ENCODE assay signal across 8 cellular contexts in genomic region chr11:827861-828167, GRCh38. TPM values are rescaled to one million over a fixed set of nuclear protein-coding genes. Genes with fewer than 3 reads are reported as not detected.
DNase-seq lines count a peak whose midpoint lies in the region; ATAC-seq and TF ChIP-seq lines count a peak whose summit lies in the region.

Gene CRACR2B, plus strand, starts transcription at chr11:827919. Its CDS starts 689 bp downstream, at chr11:828608.

- H3K36me3 Mint-ChIP-seq in activated CD8-positive, alpha-beta memory T cell treated with anti-CD3 and anti-CD28 coated beads, Interleukin-2, amount 10 ng/mL, durations not matched to agents 7 days and 5 days = no peaks in the 10 kb centered on the region

- no peaks in the 10 kb centered on the region for H3K9me3 ChIP-seq in upper lobe of left lung

- in situ Hi-C loops in astrocyte of the spinal cord (cut with HindIII; ENCODE audit: low sequenced_read_pairs) = no loop called here

- peaks cover 31% of the 10 kb centered on the region for H3K4me1 Mint-ChIP-seq in activated CD8-positive, alpha-beta memory T cell treated with anti-CD3 and anti-CD28 coated beads, Interleukin-2, amount 10 ng/mL, durations not matched to agents 7 days and 5 days

- CTCF ChIA-PET in activated CD8-positive, alpha-beta memory T cell treated with anti-CD3 and anti-CD28 coated beads, Interleukin-2, amount 10 ng/mL, durations not matched to agents 7 days and 5 days (lab: Charles Lee) = interaction anchor here (1.1 to 1.9 kb wide), 3 partner anchors 9 to 18 kb away, joined by 3 to 5 read pairs (median 3); partner anchors contain the start of genes PNPLA2 and RPLP2

- no peak for ATAC-seq in activated CD8-positive, alpha-beta memory T cell treated with anti-CD3 and anti-CD28 coated beads, Interleukin-2, amount 10 ng/mL, durations not matched to agents 7 days and 5 days
- ATAC-seq in upper lobe of left lung (ENCODE audit: low FRiP score in 2 of 2) (peak in 1 of 2 donors; percentile 0), GM19467 (IDR thresholded peaks at IDR 0.05; ENCODE audit: unreplicated experiment) (no peak), HG02840 (IDR thresholded peaks at IDR 0.05; ENCODE audit: low FRiP score, unreplicated experiment) (no peak)

- H3K36me3 ChIP-seq in upper lobe of left lung = peaks cover 19 to 28% (median 25%) of the 10 kb centered on the region in 4 donors

- no peak for TF ChIP-seq EP300 in upper lobe of left lung (IDR thresholded peaks at IDR 0.05)

- H3K27ac Mint-ChIP-seq in activated CD8-positive, alpha-beta memory T cell treated with anti-CD3 and anti-CD28 coated beads, Interleukin-2, amount 10 ng/mL, durations not matched to agents 7 days and 5 days = peak within 1 kb of the TSS; percentile 71

- H3K9me3 Mint-ChIP-seq in activated CD8-positive, alpha-beta memory T cell treated with anti-CD3 and anti-CD28 coated beads, Interleukin-2, amount 10 ng/mL, durations not matched to agents 7 days and 5 days (ENCODE audit: low read depth) = no peaks in the 10 kb centered on the region

- H3K4me3 ChIP-seq in astrocyte of the spinal cord (ENCODE audit: low read depth, low read length) = peak within 1 kb of the TSS; percentile 15
- H3K4me3 ChIP-seq in lower leg skin (ENCODE audit: low read depth, poor library complexity, severe bottlenecking) = no peak within 1 kb of the TSS
- H3K4me3 ChIP-seq in upper lobe of left lung = peak within 1 kb of the TSS; percentile 22 to 61 (median 57)

- TF ChIP-seq POLR2A in lower leg skin (IDR thresholded peaks at IDR 0.05) (no peak), upper lobe of left lung (IDR thresholded peaks at IDR 0.05) (no peak)

- TF ChIP-seq CTCF in astrocyte of the spinal cord (IDR thresholded peaks at IDR 0.05; ENCODE audit: low read depth, low read length) = no peak
- TF ChIP-seq CTCF in lower leg skin (IDR thresholded peaks at IDR 0.05) = no peak
- TF ChIP-seq CTCF in upper lobe of left lung (IDR thresholded peaks at IDR 0.05) = no peak

- WGBS in lower leg skin, 2 donors = 50 to 60% methylated on average over 5 of the region's 5 CpGs
- WGBS in upper lobe of left lung, 2 donors = 33 to 50% methylated on average over 5 of the region's 5 CpGs

- intact Hi-C loops in lower leg skin (cut with DNase I; ENCODE audit: low total_unique reads) = no loop called here

- peak within 1 kb of the TSS; percentile 77 to 92 (median 84) for H3K27ac ChIP-seq in upper lobe of left lung

- no peak for DNase-seq in activated CD8-positive, alpha-beta memory T cell treated with anti-CD3 and anti-CD28 coated beads, Interleukin-2, amount 10 ng/mL, durations not matched to agents 7 days and 5 days
- no peak for DNase-seq in activated CD8-positive, alpha-beta memory T cell treated with anti-CD3 and anti-CD28 coated beads for 24 hours
- DNase-seq in astrocyte of the spinal cord (ENCODE audit: low read depth, low spot score) = no peak
- no peak for DNase-seq in lower leg skin (ENCODE audit: low spot score in 2 of 2)
- peak in 1 of 2 donors; percentile 82 for DNase-seq in upper lobe of left lung
- DNase-seq in stimulated activated naive CD4-positive, alpha-beta T cell treated with Interleukin-2 at 50 U/mL for 16 hours (lab: John Stamatoyannopoulos, UW) = no peak

- H3K27me3 Mint-ChIP-seq in activated CD8-positive, alpha-beta memory T cell treated with anti-CD3 and anti-CD28 coated beads, Interleukin-2, amount 10 ng/mL, durations not matched to agents 7 days and 5 days = peaks cover 42% of the 10 kb centered on the region

- H3K27me3 ChIP-seq in upper lobe of left lung = peaks cover 0 to 4% (median 0%) of the 10 kb centered on the region in 4 donors

- H3K4me3 Mint-ChIP-seq in activated CD8-positive, alpha-beta memory T cell treated with anti-CD3 and anti-CD28 coated beads, Interleukin-2, amount 10 ng/mL, durations not matched to agents 7 days and 5 days = peak within 1 kb of the TSS; percentile 66

- H3K4me1 ChIP-seq in upper lobe of left lung = peaks cover 76 to 92% (median 77%) of the 10 kb centered on the region in 4 donors

RNA-seq across cellular contexts. Expression of gene CRACR2B, which starts in this region (rescaled TPM):
- 10 to 100 TPM; 11.3 to 14.1 TPM for total RNA-seq in activated CD8-positive, alpha-beta memory T cell treated with anti-CD3 and anti-CD28 coated beads, Interleukin-2, amount 10 ng/mL, durations not matched to agents 7 days and 5 days
- 10 to 100 TPM; 14.5 to 47.9 (median 32.3) TPM for total RNA-seq in lower leg skin
- 100 to 1,000 TPM in 1 of 6 donors, 10 to 100 TPM in 5; 29.0 to 157 (median 41.4) TPM for total RNA-seq in upper lobe of left lung
